Comparison of ENCODE assay signal across 23 cellular contexts in the genomic region with DNA sequence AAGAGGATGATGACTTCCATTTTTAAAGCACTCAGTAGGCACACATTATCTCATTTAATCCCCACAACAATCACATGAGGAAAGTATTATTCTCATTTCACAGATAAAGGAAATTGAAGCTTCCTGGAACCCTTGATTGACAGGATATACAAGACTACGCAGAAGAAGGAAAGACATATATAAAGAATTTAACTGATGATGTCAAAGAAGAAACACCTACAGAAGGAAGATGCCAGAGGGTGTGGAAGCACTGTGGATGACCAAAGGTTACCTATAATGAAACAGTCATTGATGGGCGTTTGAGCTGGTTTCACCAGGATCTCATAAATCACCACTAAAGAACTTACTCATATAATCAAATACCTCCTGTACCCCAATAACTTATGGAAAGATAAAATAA.
DNase-seq lines count a peak whose midpoint lies in the region; ATAC-seq and TF ChIP-seq lines count a peak whose summit lies in the region.
"Had no signal": no experiment of that assay in that cellular context is flagged by ENCODE, and none has a peak within 500 bp of the region (broad histone marks: within the 10 kb centered on the region; RNA-seq: fewer than 3 reads in every experiment).

No MANE protein-coding gene starts in this region.

- no peak overlapping the region for H3K4me3 Mint-ChIP-seq in Calu3 (ENCODE audit: low read depth, unreplicated experiment)
- H3K4me3 Mint-ChIP-seq in activated T-cell treated with anti-CD3 and anti-CD28 coated beads, Interleukin-2, amount 50 U/mL, for 4 hours = no peak overlapping the region
- H3K4me3 Mint-ChIP-seq: CD4-positive, alpha-beta T cell had no signal

- TF ChIP-seq POLR2A in esophagus squamous epithelium (IDR thresholded peaks at IDR 0.05) = no peak

- no peaks in the 10 kb centered on the region for H4K20me1 ChIP-seq in PC-3 (ENCODE audit: low read length)
- no peaks in the 10 kb centered on the region for H4K20me1 ChIP-seq in mammary epithelial cell (ENCODE audit: insufficient read depth, low read length)
- H4K20me1 ChIP-seq: BLaER1 treated with 17β-estradiol and CSF1 and Interleukin-3, amounts not matched to agents 10 nM and 100 nM had no signal

- H3K9me3 Mint-ChIP-seq in Calu3 (ENCODE audit: low read depth, unreplicated experiment) = no peaks in the 10 kb centered on the region
- peaks cover 4% of the 10 kb centered on the region for H3K9me3 Mint-ChIP-seq in activated T-cell treated with anti-CD3 and anti-CD28 coated beads, Interleukin-2, amount 50 U/mL, for 4 hours

- H3K4me2 ChIP-seq in PC-3 (ENCODE audit: low read length) = peak overlapping the region; percentile 74
- no peak overlapping the region for H3K4me2 ChIP-seq in mammary epithelial cell (ENCODE audit: insufficient read depth, low read depth, low read length)
- H3K4me2 ChIP-seq: BLaER1 treated with 17β-estradiol and CSF1 and Interleukin-3, amounts not matched to agents 10 nM and 100 nM had no signal

- peak overlapping the region; percentile 92 for H3K27ac ChIP-seq in PC-3 (ENCODE audit: low read length)
- no peak overlapping the region for H3K27ac ChIP-seq in mammary epithelial cell (ENCODE audit: insufficient read depth, low read depth, low read length)
- peak overlapping the region in 3 of 4 donors; percentile 72 to 92 (median 88) for H3K27ac ChIP-seq in esophagus squamous epithelium
- H3K27ac ChIP-seq: BLaER1 treated with 17β-estradiol and CSF1 and Interleukin-3, amounts not matched to agents 10 nM and 100 nM; SJCRH30 had no signal

- H3K9me2 ChIP-seq in PC-3 (replicated peaks; ENCODE audit: low read length) = no peaks in the 10 kb centered on the region

- DNase-seq in Calu3 (no peak), PC-3 (peak; percentile 24), mammary epithelial cell (peak; percentile 27), esophagus squamous epithelium (lab: John Stamatoyannopoulos, UW) (no peak), NCI-H1930 (lab: John Stamatoyannopoulos, UW) (no peak)
- DNase-seq in activated T-cell treated with anti-CD3 and anti-CD28 coated beads, Interleukin-2, amount 50 U/mL, for 4 hours = no peak
- DNase-seq: AML-193; CD4-positive, alpha-beta T cell; DMS79; EL; GDM1; GOT3; Kasumi-1; MV-4-11; NCI-H1105; NCI-H1436 treated with DMSO at 0.1 percent for 48 hours; NCI-H446 treated with DMSO at 0.1 percent for 48 hours; NCI-H526; SJCRH30 had no signal

- dilution Hi-C loops in mammary epithelial cell (cut with HindIII; ENCODE audit: low sequenced_read_pairs) = no loop called here

- peaks cover 57% of the 10 kb centered on the region for H3K4me1 Mint-ChIP-seq in Calu3 (ENCODE audit: low read depth, unreplicated experiment)
- H3K4me1 Mint-ChIP-seq in activated T-cell treated with anti-CD3 and anti-CD28 coated beads, Interleukin-2, amount 50 U/mL, for 4 hours (ENCODE audit: low read depth) = no peaks in the 10 kb centered on the region

- H3K27ac Mint-ChIP-seq in Calu3 (ENCODE audit: unreplicated experiment) = peak overlapping the region; percentile 77
- H3K27ac Mint-ChIP-seq: CD4-positive, alpha-beta T cell had no signal

- in situ Hi-C loops in mammary epithelial cell (cut with MboI; ENCODE audit: low sequenced_read_pairs in 2 of 2) = no loop called here

- ATAC-seq in PC-3 = no peak
- no peak for ATAC-seq in GM18858 (IDR thresholded peaks at IDR 0.05; ENCODE audit: unreplicated experiment)
- ATAC-seq in activated T-cell treated with anti-CD3 and anti-CD28 coated beads, Interleukin-2, amount 50 U/mL, for 4 hours = no peak
- ATAC-seq: GM12878 had no signal

- no peak overlapping the region for H2AFZ ChIP-seq in PC-3 (ENCODE audit: low read length)
- no peak overlapping the region for H2AFZ ChIP-seq in mammary epithelial cell (ENCODE audit: low read depth, low read length)

- peaks cover 16% of the 10 kb centered on the region for H3F3A ChIP-seq in PC-3 (ENCODE audit: low read length, unreplicated experiment)

- H3K4me3 ChIP-seq in PC-3 (ENCODE audit: low read length) (no peak overlapping the region), mammary epithelial cell (replicated peaks in 1 of 3; ENCODE audit: insufficient read depth in 1 of 3, low read depth in 2 of 3, low read length in 3 of 3) (no peak overlapping the region), esophagus squamous epithelium (no peak overlapping the region)
- H3K4me3 ChIP-seq: BLaER1 treated with 17β-estradiol and CSF1 and Interleukin-3, amounts not matched to agents 10 nM and 100 nM; GM12878; HAP-1; SJCRH30 had no signal

- CTCF ChIA-PET in Calu3 (lab: Charles Lee) (interaction anchor here (0.6 kb wide), 1 partner anchor 318 kb away, joined by 3 read pairs; no protein-coding TSS in a partner anchor), PC-3 (lab: Charles Lee) (no interaction called here), mammary epithelial cell (lab: Charles Lee; ENCODE audit: low non-redundant PET) (no interaction called here)

- BruUV-seq in Calu3 (replicated peaks; lab: Mats Ljungman, UMichigan) (no TSS peak), PC-3 (replicated peaks; lab: Mats Ljungman, UMichigan) (no TSS peak), mammary epithelial cell (replicated peaks; lab: Mats Ljungman, UMichigan) (no TSS peak)

- no peak for TF ChIP-seq CTCF in Calu3 (IDR thresholded peaks at IDR 0.05; ENCODE audit: unreplicated experiment)
- no peak for TF ChIP-seq CTCF in PC-3 (conservative IDR thresholded peaks at IDR 0.05; ENCODE audit: low read depth, low read length)
- no peak for TF ChIP-seq CTCF in mammary epithelial cell (conservative IDR thresholded peaks at IDR 0.05 in 1 of 2, IDR thresholded peaks at IDR 0.05 in 1 of 2; ENCODE audit: extremely low read depth in 1 of 2, insufficient read depth in 1 of 2, low read depth in 1 of 2, low read length in 2 of 2)
- no peak for TF ChIP-seq CTCF in esophagus squamous epithelium (IDR thresholded peaks at IDR 0.05)

- H3K79me2 ChIP-seq in PC-3 (ENCODE audit: low read length) = no peaks in the 10 kb centered on the region
- no peaks in the 10 kb centered on the region for H3K79me2 ChIP-seq in mammary epithelial cell (ENCODE audit: insufficient read depth, low read length)

- no peaks in the 10 kb centered on the region for H3K36me3 ChIP-seq in PC-3 (ENCODE audit: low read depth, low read length)
- no peaks in the 10 kb centered on the region for H3K36me3 ChIP-seq in mammary epithelial cell (ENCODE audit: insufficient read depth, low read length)
- H3K36me3 ChIP-seq in esophagus squamous epithelium = no peaks in the 10 kb centered on the region
- H3K36me3 ChIP-seq: BLaER1 treated with 17β-estradiol and CSF1 and Interleukin-3, amounts not matched to agents 10 nM and 100 nM; HAP-1; SJCRH30 had no signal

- POLR2A ChIA-PET in PC-3 (lab: Charles Lee; ENCODE audit: unreplicated experiment) = no interaction called here

- intact Hi-C loops in Calu3 (cut with micrococcal nuclease; ENCODE audit: unreplicated experiment) = loop anchor here (10.0 kb wide), 1 partner anchor 140 kb away; no protein-coding TSS in a partner anchor
- intact Hi-C loops in PC-3 (cut with micrococcal nuclease) = loop anchor here (1.0 kb wide), 3 partner anchors 7 to 142 kb away; no protein-coding TSS in a partner anchor
- intact Hi-C loops in mammary epithelial cell (cut with micrococcal nuclease) = loop anchor here (5.0 kb wide), 1 partner anchor 33 kb away; no protein-coding TSS in a partner anchor
- intact Hi-C loops in esophagus squamous epithelium (cut with DNase I) = no loop called here

- H3K27me3 ChIP-seq in PC-3 (ENCODE audit: low read length) (no peaks in the 10 kb centered on the region), mammary epithelial cell (ENCODE audit: insufficient read depth, low read length) (no peaks in the 10 kb centered on the region), esophagus squamous epithelium (no peaks in the 10 kb centered on the region)
- H3K27me3 ChIP-seq: BLaER1 treated with 17β-estradiol and CSF1 and Interleukin-3, amounts not matched to agents 10 nM and 100 nM; SJCRH30 had no signal

- H3K4me1 ChIP-seq in PC-3 (ENCODE audit: insufficient read depth, low read length) (peaks cover 61% of the 10 kb centered on the region), mammary epithelial cell (ENCODE audit: insufficient read depth, low read length) (peaks cover 33% of the 10 kb centered on the region), esophagus squamous epithelium (peaks cover 10 to 75% (median 30%) of the 10 kb centered on the region in 3 donors)
- H3K4me1 ChIP-seq: HAP-1, SJCRH30 had no signal

- WGBS in mammary epithelial cell (ENCODE audit: low coverage, missing lambda C conversion rate) = 96% methylated on average over 2 of the region's 2 CpGs
- WGBS in esophagus squamous epithelium, 2 donors = 19 to 61% methylated on average over 2 of the region's 2 CpGs

- no peaks in the 10 kb centered on the region for H3K36me3 Mint-ChIP-seq in Calu3 (ENCODE audit: insufficient read depth, unreplicated experiment)
- no peaks in the 10 kb centered on the region for H3K36me3 Mint-ChIP-seq in activated T-cell treated with anti-CD3 and anti-CD28 coated beads, Interleukin-2, amount 50 U/mL, for 4 hours (ENCODE audit: insufficient read depth)

- H3K9ac ChIP-seq in PC-3 (ENCODE audit: low read length) = no peak overlapping the region
- no peak overlapping the region for H3K9ac ChIP-seq in mammary epithelial cell (ENCODE audit: insufficient read depth, low read length)
- H3K9ac ChIP-seq: BLaER1 treated with 17β-estradiol and CSF1 and Interleukin-3, amounts not matched to agents 10 nM and 100 nM had no signal

- H3K27me3 Mint-ChIP-seq in Calu3 (ENCODE audit: unreplicated experiment) = no peaks in the 10 kb centered on the region
- no peaks in the 10 kb centered on the region for H3K27me3 Mint-ChIP-seq in activated T-cell treated with anti-CD3 and anti-CD28 coated beads, Interleukin-2, amount 50 U/mL, for 4 hours (ENCODE audit: low read depth)
- H3K27me3 Mint-ChIP-seq: CD4-positive, alpha-beta T cell had no signal

- H3K9me3 ChIP-seq in PC-3 (ENCODE audit: low read length) = no peaks in the 10 kb centered on the region
- H3K9me3 ChIP-seq in mammary epithelial cell (replicated peaks; ENCODE audit: insufficient read depth, low read length) = no peaks in the 10 kb centered on the region
- no peaks in the 10 kb centered on the region for H3K9me3 ChIP-seq in esophagus squamous epithelium
- H3K9me3 ChIP-seq: BLaER1 treated with 17β-estradiol and CSF1 and Interleukin-3, amounts not matched to agents 10 nM and 100 nM; HAP-1; SJCRH30 had no signal

Comparison
In these comparisons a context has a peak if more than half of its experiments do, and no peak if none do; other contexts are left out.
1. DNase-seq: peak in PC-3 (single experiment) and mammary epithelial cell (single experiment); none in Calu3 (single experiment), esophagus squamous epithelium (single experiment), activated T-cell treated with anti-CD3 and anti-CD28 coated beads, Interleukin-2, amount 50 U/mL, for 4 hours (single experiment) and NCI-H1930 (0 of 2).